ENCODE assay signal across 10 cellular contexts in the genomic region with DNA sequence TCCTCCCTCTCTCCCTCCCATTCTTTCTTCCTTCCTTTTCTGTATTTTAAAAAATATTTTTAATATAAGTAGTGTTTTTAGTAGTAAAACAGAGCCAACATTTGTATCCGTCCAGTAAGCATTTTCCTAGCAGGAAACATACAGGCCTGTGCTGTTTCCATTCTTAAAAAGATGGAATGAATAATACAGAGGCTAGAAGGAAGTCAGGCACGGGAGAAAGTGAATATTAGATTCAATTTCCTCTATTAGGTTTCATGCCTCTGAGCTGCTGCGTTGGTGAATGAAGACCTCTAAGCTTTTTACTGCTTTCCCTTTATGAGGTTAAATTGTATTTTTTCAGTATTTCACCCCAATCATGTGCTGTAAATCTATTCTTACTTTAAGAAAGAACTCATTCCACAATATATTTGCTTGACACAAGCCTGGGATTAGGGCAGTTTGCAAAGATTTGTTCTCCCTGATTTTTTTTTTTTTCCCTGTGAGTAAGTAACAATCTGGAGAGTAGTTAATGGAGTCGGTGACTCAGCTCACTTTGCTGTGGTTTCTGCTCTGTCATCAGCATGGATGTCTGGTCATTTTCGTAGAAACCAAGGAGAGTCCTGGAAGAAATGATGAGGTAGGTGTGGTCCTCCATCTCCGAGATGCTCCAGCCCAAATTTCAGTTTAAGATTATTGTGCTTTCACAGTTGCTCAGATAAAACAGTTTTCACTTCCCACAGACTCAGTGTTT.
DNase-seq lines count a peak whose midpoint lies in the region; ATAC-seq and TF ChIP-seq lines count a peak whose summit lies in the region.
"Had no signal": no experiment of that assay in that cellular context is flagged by ENCODE, and none has a peak within 500 bp of the region (broad histone marks: within the 10 kb centered on the region; RNA-seq: fewer than 3 reads in every experiment).

No MANE protein-coding gene starts in this region.

- BruUV-seq in OCI-LY7 (replicated peaks; lab: Mats Ljungman, UMichigan), result no TSS peak

- no peaks in the 10 kb centered on the region for H4K20me1 ChIP-seq in OCI-LY7 (ENCODE audit: insufficient read depth, low read length)

- no peak overlapping the region for H2AFZ ChIP-seq in OCI-LY7 (ENCODE audit: low read length)

- no peaks in the 10 kb centered on the region for H3K4me1 Mint-ChIP-seq in CD4-positive, alpha-beta memory T cell
- H3K4me1 Mint-ChIP-seq in natural killer cell, result peaks cover 0 to 4% of the 10 kb centered on the region in 2 donors
- H3K4me1 Mint-ChIP-seq: activated naive CD8-positive, alpha-beta T cell treated with anti-CD3 and anti-CD28 coated beads, Interleukin-2, amount 10 ng/mL, durations not matched to agents 7 days and 5 days had no signal

- H3K27ac Mint-ChIP-seq in CD4-positive, alpha-beta memory T cell, result no peak overlapping the region
- no peak overlapping the region for H3K27ac Mint-ChIP-seq in natural killer cell
- H3K27ac Mint-ChIP-seq: activated naive CD8-positive, alpha-beta T cell treated with anti-CD3 and anti-CD28 coated beads, Interleukin-2, amount 10 ng/mL, durations not matched to agents 7 days and 5 days had no signal

- peak; percentile 92 for DNase-seq in ELR (ENCODE audit: low read depth)
- peak; percentile 78 for DNase-seq in RWPE1 (ENCODE audit: low spot score)
- peak; percentile 88 for DNase-seq in fibroblast of pulmonary artery (ENCODE audit: low read depth)
- no peak for DNase-seq in CD4-positive, alpha-beta memory T cell
- DNase-seq in stimulated activated CD4-positive, alpha-beta T cell treated with anti-CD3 and anti-CD28 coated beads, Interleukin-4, amount 100 ng/mL, for 1 hour, result no peak
- DNase-seq in OCI-LY7 (ENCODE audit: low spot score), result no peak
- no peak for DNase-seq in natural killer cell
- DNase-seq: activated naive CD8-positive, alpha-beta T cell treated with anti-CD3 and anti-CD28 coated beads, Interleukin-2, amount 10 ng/mL, durations not matched to agents 7 days and 5 days; NCI-H345 had no signal

- H3K4me3 Mint-ChIP-seq in CD4-positive, alpha-beta memory T cell, result no peak overlapping the region
- no peak overlapping the region for H3K4me3 Mint-ChIP-seq in natural killer cell
- H3K4me3 Mint-ChIP-seq: activated naive CD8-positive, alpha-beta T cell treated with anti-CD3 and anti-CD28 coated beads, Interleukin-2, amount 10 ng/mL, durations not matched to agents 7 days and 5 days had no signal

- H3K9me2 ChIP-seq in OCI-LY7 (ENCODE audit: insufficient read depth, low read length), result no peaks in the 10 kb centered on the region

- H3K4me1 ChIP-seq in rectal smooth muscle tissue (ENCODE audit: control insufficient read depth, insufficient read depth, low read length) (peaks cover 6% of the 10 kb centered on the region), OCI-LY7 (ENCODE audit: insufficient read depth, low read length, poor library complexity, severe bottlenecking) (no peaks in the 10 kb centered on the region)
- H3K4me1 ChIP-seq in CD4-positive, alpha-beta memory T cell (ENCODE audit: insufficient read depth, low read length), result no peaks in the 10 kb centered on the region

- intact Hi-C loops in CD4-positive, alpha-beta memory T cell (cut with micrococcal nuclease), result no loop called here
- intact Hi-C loops in OCI-LY7 (cut with micrococcal nuclease; ENCODE audit: unreplicated experiment) (no loop called here), natural killer cell (cut with micrococcal nuclease) (no loop called here)

- no peaks in the 10 kb centered on the region for H3K9me3 ChIP-seq in CD4-positive, alpha-beta memory T cell (ENCODE audit: control insufficient read depth in 1 of 2, low read length in 2 of 2)
- H3K9me3 ChIP-seq in OCI-LY7 (ENCODE audit: low read length), result no peaks in the 10 kb centered on the region

- H3K9ac ChIP-seq in rectal smooth muscle tissue (ENCODE audit: low read length), result no peak overlapping the region

- H3K36me3 ChIP-seq in rectal smooth muscle tissue (ENCODE audit: control insufficient read depth, insufficient read depth, low read length) (no peaks in the 10 kb centered on the region), OCI-LY7 (ENCODE audit: insufficient read depth, low read length) (no peaks in the 10 kb centered on the region)
- H3K36me3 ChIP-seq in CD4-positive, alpha-beta memory T cell (ENCODE audit: insufficient read depth, low read length), result no peaks in the 10 kb centered on the region

- TF ChIP-seq CTCF in RWPE1 (conservative IDR thresholded peaks at IDR 0.05; ENCODE audit: low read depth) (no peak), fibroblast of pulmonary artery (IDR thresholded peaks at IDR 0.05; ENCODE audit: low read length, missing control alignments) (no peak), OCI-LY7 (conservative IDR thresholded peaks at IDR 0.05; ENCODE audit: low read length) (no peak), natural killer cell (IDR thresholded peaks at IDR 0.05) (no peak)

- no peak overlapping the region for H3K27ac ChIP-seq in RWPE1
- peak overlapping the region; percentile 83 for H3K27ac ChIP-seq in rectal smooth muscle tissue (ENCODE audit: low read depth, low read length)
- no peak overlapping the region for H3K27ac ChIP-seq in CD4-positive, alpha-beta memory T cell (ENCODE audit: low read depth, low read length)
- H3K27ac ChIP-seq in OCI-LY7 (ENCODE audit: low read depth, low read length, poor library complexity, severe bottlenecking), result no peak overlapping the region

- peaks cover 9 to 10% of the 10 kb centered on the region in 2 donors for H3K27me3 Mint-ChIP-seq in CD4-positive, alpha-beta memory T cell
- H3K27me3 Mint-ChIP-seq in natural killer cell (ENCODE audit: low read depth in 2 of 2), result peaks cover 13 to 39% of the 10 kb centered on the region in 2 donors

- no peak for ATAC-seq in natural killer cell

- CTCF ChIA-PET in RWPE1 (lab: Yijun Ruan, JAX), result interaction anchor here (0.6 to 0.9 kb wide), 2 partner anchors 40 to 921 kb away, joined by 4 to 7 read pairs; no protein-coding TSS in a partner anchor
- CTCF ChIA-PET in CD4-positive, alpha-beta memory T cell (lab: Charles Lee; ENCODE audit: partially characterized antibody), result no interaction called here
- CTCF ChIA-PET in OCI-LY7 (lab: Charles Lee; ENCODE audit: unreplicated experiment), result no interaction called here

- H3K9me3 Mint-ChIP-seq in CD4-positive, alpha-beta memory T cell, result no peaks in the 10 kb centered on the region
- H3K9me3 Mint-ChIP-seq in natural killer cell, result no peaks in the 10 kb centered on the region
- H3K9me3 Mint-ChIP-seq: activated naive CD8-positive, alpha-beta T cell treated with anti-CD3 and anti-CD28 coated beads, Interleukin-2, amount 10 ng/mL, durations not matched to agents 7 days and 5 days had no signal

- no peak overlapping the region for H3K4me3 ChIP-seq in fibroblast of pulmonary artery (replicated peaks; ENCODE audit: low read depth, low read length)
- H3K4me3 ChIP-seq in rectal smooth muscle tissue (ENCODE audit: low read length), result no peak overlapping the region
- no peak overlapping the region for H3K4me3 ChIP-seq in CD4-positive, alpha-beta memory T cell (ENCODE audit: low read length in 2 of 2)
- H3K4me3 ChIP-seq in OCI-LY7 (ENCODE audit: low read depth, low read length, poor library complexity, severe bottlenecking), result no peak overlapping the region

- H3K36me3 Mint-ChIP-seq in CD4-positive, alpha-beta memory T cell, result no peaks in the 10 kb centered on the region
- H3K36me3 Mint-ChIP-seq in natural killer cell, result no peaks in the 10 kb centered on the region
- H3K36me3 Mint-ChIP-seq: activated naive CD8-positive, alpha-beta T cell treated with anti-CD3 and anti-CD28 coated beads, Interleukin-2, amount 10 ng/mL, durations not matched to agents 7 days and 5 days had no signal

- H3K79me2 ChIP-seq in OCI-LY7 (ENCODE audit: insufficient read depth, low read depth, low read length), result no peaks in the 10 kb centered on the region

- H3K4me2 ChIP-seq in OCI-LY7 (ENCODE audit: low read length), result no peak overlapping the region

- POLR2A ChIA-PET in RWPE1 (lab: Yijun Ruan, JAX; ENCODE audit: low non-redundant PET), result no interaction called here
- POLR2A ChIA-PET in CD4-positive, alpha-beta memory T cell (lab: Charles Lee; ENCODE audit: partially characterized antibody), result interaction anchor here (0.6 kb wide), 1 partner anchor 39 kb away, joined by 5 read pairs; no protein-coding TSS in a partner anchor
- POLR2A ChIA-PET in OCI-LY7 (lab: Charles Lee), result interaction anchor here (0.6 to 0.8 kb wide), 3 partner anchors 413 to 712 kb away, joined by 3 read pairs; no protein-coding TSS in a partner anchor

- no peaks in the 10 kb centered on the region for H3K27me3 ChIP-seq in rectal smooth muscle tissue (ENCODE audit: control insufficient read depth, insufficient read depth, low read length)
- H3K27me3 ChIP-seq in CD4-positive, alpha-beta memory T cell (ENCODE audit: insufficient read depth, low read length), result no peaks in the 10 kb centered on the region

Comparison
In these comparisons a context has a peak if more than half of its experiments do, and no peak if none do; other contexts are left out.
1. DNase-seq: peak in ELR (single experiment), RWPE1 (single experiment) and fibroblast of pulmonary artery (single experiment); none in CD4-positive, alpha-beta memory T cell (0 of 5), stimulated activated CD4-positive, alpha-beta T cell treated with anti-CD3 and anti-CD28 coated beads, Interleukin-4, amount 100 ng/mL, for 1 hour (single experiment), OCI-LY7 (single experiment) and natural killer cell (single experiment).